2 cellular contexts compared by ENCODE assay signal in the genomic region with DNA sequence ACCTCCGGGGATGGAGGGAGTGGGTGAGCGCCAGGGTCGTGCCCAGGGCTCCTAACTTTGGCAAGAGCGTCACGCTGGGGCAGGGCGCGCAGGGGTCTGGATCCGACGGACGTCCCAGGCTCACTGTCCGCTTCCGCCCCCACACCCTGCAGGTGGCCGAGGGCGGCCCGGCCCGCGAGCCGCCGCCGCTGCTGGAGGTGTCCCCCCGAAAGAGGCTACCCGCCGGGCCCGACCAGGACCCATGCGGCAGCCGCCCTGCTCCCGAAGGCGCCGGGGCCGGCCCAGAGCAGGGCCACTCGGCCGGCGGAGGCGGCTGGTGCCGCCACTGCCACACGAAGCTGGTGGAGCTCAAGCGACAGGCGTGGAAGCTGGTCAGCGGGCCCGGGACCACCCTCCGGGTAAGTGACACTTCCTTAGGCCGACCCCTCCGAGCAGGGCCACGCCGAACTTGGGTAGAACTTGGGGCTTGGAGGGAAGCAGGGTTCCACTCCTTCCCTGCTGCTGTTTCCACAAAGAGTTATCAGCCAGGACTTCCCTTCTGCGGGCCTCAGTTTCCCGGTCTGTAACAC.
TF ChIP-seq lines count a peak whose summit lies in the region.

No MANE protein-coding gene starts in this region.

TF ChIP-seq in SK-N-SH, 30 proteins besides CTCF, POLR2A, EP300 and RAD21 (continued from another document):
- TF ChIP-seq, protein P1, sequence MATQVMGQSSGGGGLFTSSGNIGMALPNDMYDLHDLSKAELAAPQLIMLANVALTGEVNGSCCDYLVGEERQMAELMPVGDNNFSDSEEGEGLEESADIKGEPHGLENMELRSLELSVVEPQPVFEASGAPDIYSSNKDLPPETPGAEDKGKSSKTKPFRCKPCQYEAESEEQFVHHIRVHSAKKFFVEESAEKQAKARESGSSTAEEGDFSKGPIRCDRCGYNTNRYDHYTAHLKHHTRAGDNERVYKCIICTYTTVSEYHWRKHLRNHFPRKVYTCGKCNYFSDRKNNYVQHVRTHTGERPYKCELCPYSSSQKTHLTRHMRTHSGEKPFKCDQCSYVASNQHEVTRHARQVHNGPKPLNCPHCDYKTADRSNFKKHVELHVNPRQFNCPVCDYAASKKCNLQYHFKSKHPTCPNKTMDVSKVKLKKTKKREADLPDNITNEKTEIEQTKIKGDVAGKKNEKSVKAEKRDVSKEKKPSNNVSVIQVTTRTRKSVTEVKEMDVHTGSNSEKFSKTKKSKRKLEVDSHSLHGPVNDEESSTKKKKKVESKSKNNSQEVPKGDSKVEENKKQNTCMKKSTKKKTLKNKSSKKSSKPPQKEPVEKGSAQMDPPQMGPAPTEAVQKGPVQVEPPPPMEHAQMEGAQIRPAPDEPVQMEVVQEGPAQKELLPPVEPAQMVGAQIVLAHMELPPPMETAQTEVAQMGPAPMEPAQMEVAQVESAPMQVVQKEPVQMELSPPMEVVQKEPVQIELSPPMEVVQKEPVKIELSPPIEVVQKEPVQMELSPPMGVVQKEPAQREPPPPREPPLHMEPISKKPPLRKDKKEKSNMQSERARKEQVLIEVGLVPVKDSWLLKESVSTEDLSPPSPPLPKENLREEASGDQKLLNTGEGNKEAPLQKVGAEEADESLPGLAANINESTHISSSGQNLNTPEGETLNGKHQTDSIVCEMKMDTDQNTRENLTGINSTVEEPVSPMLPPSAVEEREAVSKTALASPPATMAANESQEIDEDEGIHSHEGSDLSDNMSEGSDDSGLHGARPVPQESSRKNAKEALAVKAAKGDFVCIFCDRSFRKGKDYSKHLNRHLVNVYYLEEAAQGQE (IDR thresholded peaks at IDR 0.05; ENCODE audit: low read depth, low read length): no peak
- TF ChIP-seq JUND (IDR thresholded peaks at IDR 0.05): no peak

TF ChIP-seq in SK-N-SH treated with all-trans-retinoic acid at 6 μM for 48 hours, 23 proteins besides CTCF, POLR2A, EP300 and RAD21 (continued from another document):
- TF ChIP-seq, protein P2, sequence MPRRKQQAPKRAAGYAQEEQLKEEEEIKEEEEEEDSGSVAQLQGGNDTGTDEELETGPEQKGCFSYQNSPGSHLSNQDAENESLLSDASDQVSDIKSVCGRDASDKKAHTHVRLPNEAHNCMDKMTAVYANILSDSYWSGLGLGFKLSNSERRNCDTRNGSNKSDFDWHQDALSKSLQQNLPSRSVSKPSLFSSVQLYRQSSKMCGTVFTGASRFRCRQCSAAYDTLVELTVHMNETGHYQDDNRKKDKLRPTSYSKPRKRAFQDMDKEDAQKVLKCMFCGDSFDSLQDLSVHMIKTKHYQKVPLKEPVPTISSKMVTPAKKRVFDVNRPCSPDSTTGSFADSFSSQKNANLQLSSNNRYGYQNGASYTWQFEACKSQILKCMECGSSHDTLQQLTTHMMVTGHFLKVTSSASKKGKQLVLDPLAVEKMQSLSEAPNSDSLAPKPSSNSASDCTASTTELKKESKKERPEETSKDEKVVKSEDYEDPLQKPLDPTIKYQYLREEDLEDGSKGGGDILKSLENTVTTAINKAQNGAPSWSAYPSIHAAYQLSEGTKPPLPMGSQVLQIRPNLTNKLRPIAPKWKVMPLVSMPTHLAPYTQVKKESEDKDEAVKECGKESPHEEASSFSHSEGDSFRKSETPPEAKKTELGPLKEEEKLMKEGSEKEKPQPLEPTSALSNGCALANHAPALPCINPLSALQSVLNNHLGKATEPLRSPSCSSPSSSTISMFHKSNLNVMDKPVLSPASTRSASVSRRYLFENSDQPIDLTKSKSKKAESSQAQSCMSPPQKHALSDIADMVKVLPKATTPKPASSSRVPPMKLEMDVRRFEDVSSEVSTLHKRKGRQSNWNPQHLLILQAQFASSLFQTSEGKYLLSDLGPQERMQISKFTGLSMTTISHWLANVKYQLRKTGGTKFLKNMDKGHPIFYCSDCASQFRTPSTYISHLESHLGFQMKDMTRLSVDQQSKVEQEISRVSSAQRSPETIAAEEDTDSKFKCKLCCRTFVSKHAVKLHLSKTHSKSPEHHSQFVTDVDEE (CRISPR knock-in tag; IDR thresholded peaks at IDR 0.05): no peak
- TF ChIP-seq OSR1 (CRISPR knock-in tag; IDR thresholded peaks at IDR 0.05): no peak
- TF ChIP-seq GLIS3 (CRISPR knock-in tag; IDR thresholded peaks at IDR 0.05): no peak
- no peak for TF ChIP-seq ZFP30 (CRISPR knock-in tag; IDR thresholded peaks at IDR 0.05)
- no peak for TF ChIP-seq ZC3H10 (CRISPR knock-in tag; IDR thresholded peaks at IDR 0.05)
- TF ChIP-seq, protein P3, sequence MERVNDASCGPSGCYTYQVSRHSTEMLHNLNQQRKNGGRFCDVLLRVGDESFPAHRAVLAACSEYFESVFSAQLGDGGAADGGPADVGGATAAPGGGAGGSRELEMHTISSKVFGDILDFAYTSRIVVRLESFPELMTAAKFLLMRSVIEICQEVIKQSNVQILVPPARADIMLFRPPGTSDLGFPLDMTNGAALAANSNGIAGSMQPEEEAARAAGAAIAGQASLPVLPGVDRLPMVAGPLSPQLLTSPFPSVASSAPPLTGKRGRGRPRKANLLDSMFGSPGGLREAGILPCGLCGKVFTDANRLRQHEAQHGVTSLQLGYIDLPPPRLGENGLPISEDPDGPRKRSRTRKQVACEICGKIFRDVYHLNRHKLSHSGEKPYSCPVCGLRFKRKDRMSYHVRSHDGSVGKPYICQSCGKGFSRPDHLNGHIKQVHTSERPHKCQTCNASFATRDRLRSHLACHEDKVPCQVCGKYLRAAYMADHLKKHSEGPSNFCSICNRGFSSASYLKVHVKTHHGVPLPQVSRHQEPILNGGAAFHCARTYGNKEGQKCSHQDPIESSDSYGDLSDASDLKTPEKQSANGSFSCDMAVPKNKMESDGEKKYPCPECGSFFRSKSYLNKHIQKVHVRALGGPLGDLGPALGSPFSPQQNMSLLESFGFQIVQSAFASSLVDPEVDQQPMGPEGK (CRISPR knock-in tag; IDR thresholded peaks at IDR 0.05; ENCODE audit: borderline replicate concordance): no peak
- TF ChIP-seq, protein P4, sequence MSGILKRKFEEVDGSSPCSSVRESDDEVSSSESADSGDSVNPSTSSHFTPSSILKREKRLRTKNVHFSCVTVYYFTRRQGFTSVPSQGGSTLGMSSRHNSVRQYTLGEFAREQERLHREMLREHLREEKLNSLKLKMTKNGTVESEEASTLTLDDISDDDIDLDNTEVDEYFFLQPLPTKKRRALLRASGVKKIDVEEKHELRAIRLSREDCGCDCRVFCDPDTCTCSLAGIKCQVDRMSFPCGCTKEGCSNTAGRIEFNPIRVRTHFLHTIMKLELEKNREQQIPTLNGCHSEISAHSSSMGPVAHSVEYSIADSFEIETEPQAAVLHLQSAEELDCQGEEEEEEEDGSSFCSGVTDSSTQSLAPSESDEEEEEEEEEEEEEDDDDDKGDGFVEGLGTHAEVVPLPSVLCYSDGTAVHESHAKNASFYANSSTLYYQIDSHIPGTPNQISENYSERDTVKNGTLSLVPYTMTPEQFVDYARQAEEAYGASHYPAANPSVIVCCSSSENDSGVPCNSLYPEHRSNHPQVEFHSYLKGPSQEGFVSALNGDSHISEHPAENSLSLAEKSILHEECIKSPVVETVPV (CRISPR knock-in tag; IDR thresholded peaks at IDR 0.05): no peak
- TF ChIP-seq SNAI2 (CRISPR knock-in tag; IDR thresholded peaks at IDR 0.05): no peak
- TF ChIP-seq, protein P5, sequence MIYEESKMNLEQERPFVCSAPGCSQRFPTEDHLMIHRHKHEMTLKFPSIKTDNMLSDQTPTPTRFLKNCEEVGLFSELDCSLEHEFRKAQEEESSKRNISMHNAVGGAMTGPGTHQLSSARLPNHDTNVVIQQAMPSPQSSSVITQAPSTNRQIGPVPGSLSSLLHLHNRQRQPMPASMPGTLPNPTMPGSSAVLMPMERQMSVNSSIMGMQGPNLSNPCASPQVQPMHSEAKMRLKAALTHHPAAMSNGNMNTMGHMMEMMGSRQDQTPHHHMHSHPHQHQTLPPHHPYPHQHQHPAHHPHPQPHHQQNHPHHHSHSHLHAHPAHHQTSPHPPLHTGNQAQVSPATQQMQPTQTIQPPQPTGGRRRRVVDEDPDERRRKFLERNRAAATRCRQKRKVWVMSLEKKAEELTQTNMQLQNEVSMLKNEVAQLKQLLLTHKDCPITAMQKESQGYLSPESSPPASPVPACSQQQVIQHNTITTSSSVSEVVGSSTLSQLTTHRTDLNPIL (CRISPR knock-in tag; IDR thresholded peaks at IDR 0.05; ENCODE audit: low read depth): no peak
- no peak for TF ChIP-seq ESRRG (CRISPR knock-in tag; IDR thresholded peaks at IDR 0.05)
- TF ChIP-seq ZNF8 (CRISPR knock-in tag; IDR thresholded peaks at IDR 0.05): no peak
